10 cellular contexts compared by ENCODE assay signal in the genomic region with DNA sequence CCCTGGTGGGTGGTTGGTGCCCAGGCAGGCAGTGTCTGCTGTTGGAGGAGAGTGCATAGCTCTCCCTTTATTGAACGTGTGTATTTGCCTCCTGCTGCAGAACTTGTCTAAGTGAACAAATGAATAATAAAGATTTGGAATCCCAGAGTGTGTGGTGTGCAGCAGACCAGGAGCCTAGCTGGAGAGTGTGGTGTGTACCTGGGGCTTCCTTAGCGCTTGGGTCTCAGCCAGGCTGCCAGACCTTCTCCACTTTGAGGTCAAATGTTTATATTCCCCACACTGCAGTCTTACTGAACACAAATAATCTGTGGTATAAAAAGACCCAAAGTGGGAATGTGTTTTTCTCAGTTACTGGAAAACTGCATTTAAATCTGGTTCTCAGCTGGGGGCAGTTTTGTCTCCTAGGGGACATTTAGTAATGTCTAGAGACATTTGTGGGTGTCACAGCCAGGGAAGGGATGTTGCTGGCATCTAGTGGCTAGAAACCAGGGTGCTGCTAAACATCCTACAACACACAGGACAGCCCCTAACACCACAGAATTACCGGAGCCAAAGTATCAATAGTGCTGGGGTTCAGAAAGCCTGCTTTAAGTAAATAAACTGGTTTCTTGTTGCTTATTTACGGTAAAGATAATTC. TPM values are rescaled to one million over a fixed set of nuclear protein-coding genes. Genes with fewer than 3 reads are reported as not detected.
DNase-seq lines count a peak whose midpoint lies in the region; ATAC-seq and TF ChIP-seq lines count a peak whose summit lies in the region.
"Had no signal": no experiment of that assay in that cellular context is flagged by ENCODE, and none has a peak within 500 bp of the region (broad histone marks: within the 10 kb centered on the region; RNA-seq: fewer than 3 reads in every experiment).

No MANE protein-coding gene starts in this region.

- H3K4me3 ChIP-seq in HAP-1 (no peak overlapping the region), uterus (no peak overlapping the region), H7 (ENCODE audit: insufficient read depth, low read depth, low read length) (no peak overlapping the region)

- peak; percentile 57 for DNase-seq in Ammon's horn (ENCODE audit: low spot score)
- DNase-seq in RWPE1 (ENCODE audit: low spot score) = no peak
- peak; percentile 52 for DNase-seq in germinal center (ENCODE audit: low spot score)
- no peak for DNase-seq in HAP-1 (ENCODE audit: low spot score in 2 of 2)
- no peak for DNase-seq in uterus
- DNase-seq in H7 = no peak
- DNase-seq: activated T-cell treated with anti-CD3 and anti-CD28 coated beads, Interleukin-2, amount 50 U/mL, for 72 hours; NCI-H1092 had no signal

- no peak for TF ChIP-seq POLR2A in uterus (IDR thresholded peaks at IDR 0.05)

- CTCF ChIA-PET in RWPE1 (lab: Yijun Ruan, JAX) = interaction anchor here (0.6 to 2.4 kb wide), 4 partner anchors 9 to 391 kb away, joined by 3 to 8 read pairs (median 4); no protein-coding TSS in a partner anchor

- TF ChIP-seq CTCF in GM12873 (IDR thresholded peaks at IDR 0.05; ENCODE audit: insufficient read depth, low read depth, low read length, missing control alignments) (peak; percentile 77), RWPE1 (conservative IDR thresholded peaks at IDR 0.05; ENCODE audit: low read depth) (peak; percentile 26; the same call in 1 of the 2 replicates), uterus (IDR thresholded peaks at IDR 0.05) (peak in 1 of 4 experiments; percentile 8)

- POLR2A ChIA-PET in RWPE1 (lab: Yijun Ruan, JAX; ENCODE audit: low non-redundant PET) = no interaction called here

- H3K27ac ChIP-seq in RWPE1 (no peak overlapping the region), uterus (no peak overlapping the region)

- H3K27me3 ChIP-seq in HAP-1 (ENCODE audit: low read depth) (no peaks in the 10 kb centered on the region), uterus (no peaks in the 10 kb centered on the region), H7 (ENCODE audit: control insufficient read depth, insufficient read depth, low read length) (no peaks in the 10 kb centered on the region)

- in situ Hi-C loops in HAP-1 (cut with MboI; ENCODE audit: low sequenced_read_pairs) = no loop called here

- ATAC-seq in GM19035 (IDR thresholded peaks at IDR 0.05; ENCODE audit: unreplicated experiment) = no peak

- H3K9me3 ChIP-seq in HAP-1 = no peaks in the 10 kb centered on the region
- no peaks in the 10 kb centered on the region for H3K9me3 ChIP-seq in uterus

- no peaks in the 10 kb centered on the region for H3K36me3 ChIP-seq in HAP-1 (replicated peaks)
- no peaks in the 10 kb centered on the region for H3K36me3 ChIP-seq in uterus
- H3K36me3 ChIP-seq in H7 (replicated peaks; ENCODE audit: control insufficient read depth, insufficient read depth, low read length) = peaks cover 2% of the 10 kb centered on the region

- H3K4me1 ChIP-seq in HAP-1 = no peaks in the 10 kb centered on the region
- peaks cover 0 to 4% of the 10 kb centered on the region in 2 donors for H3K4me1 ChIP-seq in uterus

- intact Hi-C loops in uterus (cut with DNase I; ENCODE audit: low total_unique reads) = no loop called here

RNA-seq across cellular contexts. Expression of a gene that starts 23.6 kb away (rescaled TPM):
- 1 to 10 TPM; 2.3 to 8.8 (median 6.3) TPM for total RNA-seq in uterus
- 5.7 and 8.2 TPM in 2 replicates for total RNA-seq in H7 (2014; rRNA removed; shearing (Covaris generic))

RNA-seq across cellular contexts. Expression of a gene that starts 41.2 kb away (rescaled TPM):
- 1 to 10 TPM in 2 of 4 donors, not detected in 2; 1.7 to 3.4 TPM for total RNA-seq in uterus
- 0.15 TPM in 1 of 2 replicates, not detected in the other for total RNA-seq in H7 (2014; rRNA removed; shearing (Covaris generic))

Comparison
In these comparisons a context has a peak if more than half of its experiments do, and no peak if none do; other contexts are left out.
1. DNase-seq: peak in Ammon's horn (single experiment) and germinal center (single experiment); none in RWPE1 (single experiment), HAP-1 (0 of 2), uterus (0 of 2) and H7 (single experiment).